Comparison of ENCODE assay signal across 1 cellular context in genomic region chr1:148388260-148389026, GRCh38.
TF ChIP-seq lines count a peak whose summit lies in the region.

No MANE protein-coding gene starts in this region.

TF ChIP-seq in HepG2, 621 proteins besides CTCF, POLR2A, EP300 and RAD21 (continued from another document and continues in another):
- TF ChIP-seq, protein P1, sequence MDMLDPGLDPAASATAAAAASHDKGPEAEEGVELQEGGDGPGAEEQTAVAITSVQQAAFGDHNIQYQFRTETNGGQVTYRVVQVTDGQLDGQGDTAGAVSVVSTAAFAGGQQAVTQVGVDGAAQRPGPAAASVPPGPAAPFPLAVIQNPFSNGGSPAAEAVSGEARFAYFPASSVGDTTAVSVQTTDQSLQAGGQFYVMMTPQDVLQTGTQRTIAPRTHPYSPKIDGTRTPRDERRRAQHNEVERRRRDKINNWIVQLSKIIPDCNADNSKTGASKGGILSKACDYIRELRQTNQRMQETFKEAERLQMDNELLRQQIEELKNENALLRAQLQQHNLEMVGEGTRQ (IDR thresholded peaks at IDR 0.05; ENCODE audit: low read depth, low read length) = no peak
- TF ChIP-seq, protein P1 (CRISPR knock-in tag; IDR thresholded peaks at IDR 0.05; ENCODE audit: borderline replicate concordance) = no peak
- TF ChIP-seq ZNF777 (CRISPR knock-in tag; IDR thresholded peaks at IDR 0.05) (no peak), FOXK1 (CRISPR knock-in tag; IDR thresholded peaks at IDR 0.05; ENCODE audit: borderline replicate concordance, low read depth) (no peak), ZNF318 (CRISPR knock-in tag; IDR thresholded peaks at IDR 0.05) (no peak), ZFX (CRISPR knock-in tag; IDR thresholded peaks at IDR 0.05; ENCODE audit: low read depth) (peak; percentile 41; the same call in 1 of the 2 replicates), ZBTB2 (CRISPR knock-in tag; IDR thresholded peaks at IDR 0.05; ENCODE audit: low read depth) (no peak), SP5 (CRISPR knock-in tag; IDR thresholded peaks at IDR 0.05; ENCODE audit: borderline replicate concordance, low read depth) (no peak), MYPOP (CRISPR knock-in tag; IDR thresholded peaks at IDR 0.05) (no peak), KDM5A (IDR thresholded peaks at IDR 0.05; ENCODE audit: borderline replicate concordance, low read length) (no peak), ZNF781 (CRISPR knock-in tag; IDR thresholded peaks at IDR 0.05; ENCODE audit: borderline replicate concordance, not compliant biosample characterization) (no peak), MTF1 (CRISPR knock-in tag; IDR thresholded peaks at IDR 0.05) (no peak), MXI1 (IDR thresholded peaks at IDR 0.05; ENCODE audit: borderline replicate concordance, low read depth, low read length) (no peak), KDM6A (CRISPR knock-in tag; IDR thresholded peaks at IDR 0.05; ENCODE audit: low read depth) (no peak), SRSF1 (optimal IDR thresholded peaks at IDR 0.05; ENCODE audit: low read depth, low read length) (no peak), ZC3H13 (CRISPR knock-in tag; IDR thresholded peaks at IDR 0.05) (no peak), HOXA5 (CRISPR knock-in tag; IDR thresholded peaks at IDR 0.05) (no peak), DRAP1 (CRISPR knock-in tag; IDR thresholded peaks at IDR 0.05) (peak; percentile 68), ZNF451 (CRISPR knock-in tag; IDR thresholded peaks at IDR 0.05) (no peak), ZNF460 (CRISPR knock-in tag; IDR thresholded peaks at IDR 0.05; ENCODE audit: borderline replicate concordance) (no peak), ZNF572 (CRISPR knock-in tag; IDR thresholded peaks at IDR 0.05) (no peak), ZNF280B (CRISPR knock-in tag; IDR thresholded peaks at IDR 0.05; ENCODE audit: borderline replicate concordance) (no peak), ADNP (CRISPR knock-in tag; IDR thresholded peaks at IDR 0.05) (no peak), ZFYVE20 (CRISPR knock-in tag; IDR thresholded peaks at IDR 0.05; ENCODE audit: borderline replicate concordance, low read depth) (no peak)
- TF ChIP-seq, protein P2, sequence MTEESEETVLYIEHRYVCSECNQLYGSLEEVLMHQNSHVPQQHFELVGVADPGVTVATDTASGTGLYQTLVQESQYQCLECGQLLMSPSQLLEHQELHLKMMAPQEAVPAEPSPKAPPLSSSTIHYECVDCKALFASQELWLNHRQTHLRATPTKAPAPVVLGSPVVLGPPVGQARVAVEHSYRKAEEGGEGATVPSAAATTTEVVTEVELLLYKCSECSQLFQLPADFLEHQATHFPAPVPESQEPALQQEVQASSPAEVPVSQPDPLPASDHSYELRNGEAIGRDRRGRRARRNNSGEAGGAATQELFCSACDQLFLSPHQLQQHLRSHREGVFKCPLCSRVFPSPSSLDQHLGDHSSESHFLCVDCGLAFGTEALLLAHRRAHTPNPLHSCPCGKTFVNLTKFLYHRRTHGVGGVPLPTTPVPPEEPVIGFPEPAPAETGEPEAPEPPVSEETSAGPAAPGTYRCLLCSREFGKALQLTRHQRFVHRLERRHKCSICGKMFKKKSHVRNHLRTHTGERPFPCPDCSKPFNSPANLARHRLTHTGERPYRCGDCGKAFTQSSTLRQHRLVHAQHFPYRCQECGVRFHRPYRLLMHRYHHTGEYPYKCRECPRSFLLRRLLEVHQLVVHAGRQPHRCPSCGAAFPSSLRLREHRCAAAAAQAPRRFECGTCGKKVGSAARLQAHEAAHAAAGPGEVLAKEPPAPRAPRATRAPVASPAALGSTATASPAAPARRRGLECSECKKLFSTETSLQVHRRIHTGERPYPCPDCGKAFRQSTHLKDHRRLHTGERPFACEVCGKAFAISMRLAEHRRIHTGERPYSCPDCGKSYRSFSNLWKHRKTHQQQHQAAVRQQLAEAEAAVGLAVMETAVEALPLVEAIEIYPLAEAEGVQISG (CRISPR knock-in tag; IDR thresholded peaks at IDR 0.05) = peak; percentile 49; the same call in 1 of the 2 replicates
- TF ChIP-seq, protein P3, sequence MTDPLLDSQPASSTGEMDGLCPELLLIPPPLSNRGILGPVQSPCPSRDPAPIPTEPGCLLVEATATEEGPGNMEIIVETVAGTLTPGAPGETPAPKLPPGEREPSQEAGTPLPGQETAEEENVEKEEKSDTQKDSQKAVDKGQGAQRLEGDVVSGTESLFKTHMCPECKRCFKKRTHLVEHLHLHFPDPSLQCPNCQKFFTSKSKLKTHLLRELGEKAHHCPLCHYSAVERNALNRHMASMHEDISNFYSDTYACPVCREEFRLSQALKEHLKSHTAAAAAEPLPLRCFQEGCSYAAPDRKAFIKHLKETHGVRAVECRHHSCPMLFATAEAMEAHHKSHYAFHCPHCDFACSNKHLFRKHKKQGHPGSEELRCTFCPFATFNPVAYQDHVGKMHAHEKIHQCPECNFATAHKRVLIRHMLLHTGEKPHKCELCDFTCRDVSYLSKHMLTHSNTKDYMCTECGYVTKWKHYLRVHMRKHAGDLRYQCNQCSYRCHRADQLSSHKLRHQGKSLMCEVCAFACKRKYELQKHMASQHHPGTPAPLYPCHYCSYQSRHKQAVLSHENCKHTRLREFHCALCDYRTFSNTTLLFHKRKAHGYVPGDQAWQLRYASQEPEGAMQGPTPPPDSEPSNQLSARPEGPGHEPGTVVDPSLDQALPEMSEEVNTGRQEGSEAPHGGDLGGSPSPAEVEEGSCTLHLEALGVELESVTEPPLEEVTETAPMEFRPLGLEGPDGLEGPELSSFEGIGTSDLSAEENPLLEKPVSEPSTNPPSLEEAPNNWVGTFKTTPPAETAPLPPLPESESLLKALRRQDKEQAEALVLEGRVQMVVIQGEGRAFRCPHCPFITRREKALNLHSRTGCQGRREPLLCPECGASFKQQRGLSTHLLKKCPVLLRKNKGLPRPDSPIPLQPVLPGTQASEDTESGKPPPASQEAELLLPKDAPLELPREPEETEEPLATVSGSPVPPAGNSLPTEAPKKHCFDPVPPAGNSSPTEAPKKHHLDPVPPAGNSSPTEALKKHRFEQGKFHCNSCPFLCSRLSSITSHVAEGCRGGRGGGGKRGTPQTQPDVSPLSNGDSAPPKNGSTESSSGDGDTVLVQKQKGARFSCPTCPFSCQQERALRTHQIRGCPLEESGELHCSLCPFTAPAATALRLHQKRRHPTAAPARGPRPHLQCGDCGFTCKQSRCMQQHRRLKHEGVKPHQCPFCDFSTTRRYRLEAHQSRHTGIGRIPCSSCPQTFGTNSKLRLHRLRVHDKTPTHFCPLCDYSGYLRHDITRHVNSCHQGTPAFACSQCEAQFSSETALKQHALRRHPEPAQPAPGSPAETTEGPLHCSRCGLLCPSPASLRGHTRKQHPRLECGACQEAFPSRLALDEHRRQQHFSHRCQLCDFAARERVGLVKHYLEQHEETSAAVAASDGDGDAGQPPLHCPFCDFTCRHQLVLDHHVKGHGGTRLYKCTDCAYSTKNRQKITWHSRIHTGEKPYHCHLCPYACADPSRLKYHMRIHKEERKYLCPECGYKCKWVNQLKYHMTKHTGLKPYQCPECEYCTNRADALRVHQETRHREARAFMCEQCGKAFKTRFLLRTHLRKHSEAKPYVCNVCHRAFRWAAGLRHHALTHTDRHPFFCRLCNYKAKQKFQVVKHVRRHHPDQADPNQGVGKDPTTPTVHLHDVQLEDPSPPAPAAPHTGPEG (CRISPR knock-in tag; IDR thresholded peaks at IDR 0.05) = no peak
- TF ChIP-seq, protein P4, sequence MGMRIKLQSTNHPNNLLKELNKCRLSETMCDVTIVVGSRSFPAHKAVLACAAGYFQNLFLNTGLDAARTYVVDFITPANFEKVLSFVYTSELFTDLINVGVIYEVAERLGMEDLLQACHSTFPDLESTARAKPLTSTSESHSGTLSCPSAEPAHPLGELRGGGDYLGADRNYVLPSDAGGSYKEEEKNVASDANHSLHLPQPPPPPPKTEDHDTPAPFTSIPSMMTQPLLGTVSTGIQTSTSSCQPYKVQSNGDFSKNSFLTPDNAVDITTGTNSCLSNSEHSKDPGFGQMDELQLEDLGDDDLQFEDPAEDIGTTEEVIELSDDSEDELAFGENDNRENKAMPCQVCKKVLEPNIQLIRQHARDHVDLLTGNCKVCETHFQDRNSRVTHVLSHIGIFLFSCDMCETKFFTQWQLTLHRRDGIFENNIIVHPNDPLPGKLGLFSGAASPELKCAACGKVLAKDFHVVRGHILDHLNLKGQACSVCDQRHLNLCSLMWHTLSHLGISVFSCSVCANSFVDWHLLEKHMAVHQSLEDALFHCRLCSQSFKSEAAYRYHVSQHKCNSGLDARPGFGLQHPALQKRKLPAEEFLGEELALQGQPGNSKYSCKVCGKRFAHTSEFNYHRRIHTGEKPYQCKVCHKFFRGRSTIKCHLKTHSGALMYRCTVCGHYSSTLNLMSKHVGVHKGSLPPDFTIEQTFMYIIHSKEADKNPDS (CRISPR knock-in tag; IDR thresholded peaks at IDR 0.05) = no peak
